In the genomic region with DNA sequence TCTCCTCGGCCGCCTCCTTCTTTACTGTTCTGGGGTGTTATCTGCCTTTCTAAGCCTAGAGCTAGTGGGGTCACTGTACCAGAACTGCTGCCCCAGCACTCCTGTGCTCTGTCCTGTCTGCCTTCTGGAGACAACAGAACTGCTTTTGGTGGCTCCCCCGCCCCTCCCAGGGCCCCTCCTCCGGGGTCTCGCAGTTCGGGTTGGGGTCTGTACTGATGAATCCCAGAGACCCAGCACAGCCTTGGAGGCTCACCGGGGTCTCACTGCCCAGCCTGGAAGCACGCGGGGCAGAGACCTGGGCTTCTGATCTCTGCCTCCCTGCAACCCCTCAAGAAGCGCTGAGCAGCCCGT, we compare ENCODE assay signal across 9 cellular contexts. TPM values are rescaled to one million over a fixed set of nuclear protein-coding genes. Genes with fewer than 3 reads are reported as not detected.
A peak's percentile ranks its signal among the peaks of the same experiment; 100 is the strongest.
DNase-seq lines count a peak whose midpoint lies in the region; ATAC-seq and TF ChIP-seq lines count a peak whose summit lies in the region.
"Had no signal": no experiment of that assay in that cellular context is flagged by ENCODE, and none has a peak within 500 bp of the region (broad histone marks: within the 10 kb centered on the region; RNA-seq: fewer than 3 reads in every experiment).

No MANE protein-coding gene starts in this region.

- no peak overlapping the region for H3K9ac ChIP-seq in parathyroid adenoma

- peak overlapping the region; percentile 45 for H3K4me3 ChIP-seq in CD8-positive, alpha-beta T cell (ENCODE audit: low read depth, low read length)
- H3K4me3 ChIP-seq in SJCRH30 (peak overlapping the region; percentile 36), esophagus squamous epithelium (peak overlapping the region; percentile 33 to 68 (median 46)), parathyroid adenoma (ENCODE audit: low read depth, low read length) (peak overlapping the region; percentile 58)

- H3K4me1 ChIP-seq in CD8-positive, alpha-beta T cell (ENCODE audit: insufficient read depth, low read length), result peaks cover 10% of the 10 kb centered on the region
- peaks cover 24% of the 10 kb centered on the region for H3K4me1 ChIP-seq in SJCRH30
- H3K4me1 ChIP-seq in esophagus squamous epithelium, result peaks cover 13 to 48% (median 21%) of the 10 kb centered on the region in 3 donors
- no peaks in the 10 kb centered on the region for H3K4me1 ChIP-seq in parathyroid adenoma

- POLR2A ChIA-PET in CD8-positive, alpha-beta T cell (lab: Charles Lee), result interaction anchor here (1.3 kb wide), 1 partner anchor 37 kb away, joined by 3 read pairs; no protein-coding TSS in a partner anchor

- no peaks in the 10 kb centered on the region for H3K79me2 ChIP-seq in parathyroid adenoma

- H3K27ac Mint-ChIP-seq in CD8-positive, alpha-beta T cell, result no peak overlapping the region

- TF ChIP-seq CTCF in CD8-positive, alpha-beta T cell (IDR thresholded peaks at IDR 0.05), result no peak
- no peak for TF ChIP-seq CTCF in esophagus squamous epithelium (IDR thresholded peaks at IDR 0.05)
- TF ChIP-seq CTCF in parathyroid adenoma (IDR thresholded peaks at IDR 0.05), result no peak

- intact Hi-C loops in CD8-positive, alpha-beta T cell (cut with DNase I, micrococcal nuclease), result loop anchor here (1.0 to 10.0 kb wide), 7 partner anchors 35 to 858 kb away; a partner anchor contains a TSS
- intact Hi-C loops in esophagus squamous epithelium (cut with DNase I), result loop anchor here (5.0 kb wide), 2 partner anchors 106 to 201 kb away; no protein-coding TSS in a partner anchor

- no peaks in the 10 kb centered on the region for H3K36me3 ChIP-seq in CD8-positive, alpha-beta T cell (ENCODE audit: insufficient read depth, low read length)
- no peaks in the 10 kb centered on the region for H3K36me3 ChIP-seq in SJCRH30
- H3K36me3 ChIP-seq in esophagus squamous epithelium, result no peaks in the 10 kb centered on the region
- no peaks in the 10 kb centered on the region for H3K36me3 ChIP-seq in parathyroid adenoma (ENCODE audit: control insufficient read depth, insufficient read depth, low read length)
- H3K36me3 ChIP-seq: pancreas had no signal

- H3K4me2 ChIP-seq in parathyroid adenoma (ENCODE audit: low read length), result peak overlapping the region; percentile 78

- peaks cover 4% of the 10 kb centered on the region for H3K27me3 Mint-ChIP-seq in CD8-positive, alpha-beta T cell (ENCODE audit: low read depth)

- H3K4me1 Mint-ChIP-seq in CD8-positive, alpha-beta T cell (ENCODE audit: low read depth), result peaks cover 5% of the 10 kb centered on the region

- peak overlapping the region; percentile 77 for H3K4me3 Mint-ChIP-seq in CD8-positive, alpha-beta T cell

- no peaks in the 10 kb centered on the region for H3K36me3 Mint-ChIP-seq in CD8-positive, alpha-beta T cell

- no peaks in the 10 kb centered on the region for H3K27me3 ChIP-seq in CD8-positive, alpha-beta T cell (ENCODE audit: insufficient read depth, low read length)
- H3K27me3 ChIP-seq in SJCRH30 (peaks cover 5% of the 10 kb centered on the region; the same call in 1 of the 2 replicates), esophagus squamous epithelium (peaks cover 0 to 21% (median 0%) of the 10 kb centered on the region in 4 donors), parathyroid adenoma (ENCODE audit: control insufficient read depth, insufficient read depth, low read length) (no peaks in the 10 kb centered on the region)
- H3K27me3 ChIP-seq: pancreas had no signal

- TF ChIP-seq POLR2A in esophagus squamous epithelium (IDR thresholded peaks at IDR 0.05), result no peak

- H3K27ac ChIP-seq in CD8-positive, alpha-beta T cell (ENCODE audit: low read depth, low read length), result no peak overlapping the region
- H3K27ac ChIP-seq in SJCRH30, result no peak overlapping the region
- H3K27ac ChIP-seq in esophagus squamous epithelium, result peak overlapping the region in 2 of 4 donors; percentile 59 to 74
- H3K27ac ChIP-seq in parathyroid adenoma, result no peak overlapping the region

- CTCF ChIA-PET in CD8-positive, alpha-beta T cell (lab: Charles Lee), result interaction anchor here (0.6 to 9.4 kb wide), 48 partner anchors 9 to 503 kb away, joined by 3 to 210 read pairs (median 4); a partner anchor contains a TSS

- H3K9me3 ChIP-seq in CD8-positive, alpha-beta T cell (ENCODE audit: low read length), result no peaks in the 10 kb centered on the region
- H3K9me3 ChIP-seq in SJCRH30 (replicated peaks), result no peaks in the 10 kb centered on the region
- no peaks in the 10 kb centered on the region for H3K9me3 ChIP-seq in esophagus squamous epithelium
- no peaks in the 10 kb centered on the region for H3K9me3 ChIP-seq in parathyroid adenoma (ENCODE audit: control insufficient read depth, low read length)
- H3K9me3 ChIP-seq: pancreas had no signal

- H2AFZ ChIP-seq in parathyroid adenoma, result peak overlapping the region; percentile 65

- DNase-seq in CD8-positive, alpha-beta T cell, result no peak
- no peak for DNase-seq in SJCRH30
- DNase-seq in esophagus squamous epithelium (lab: John Stamatoyannopoulos, UW), result no peak
- DNase-seq in NCI-H2196 treated with DMSO at 0.1 percent for 48 hours (lab: John Stamatoyannopoulos, UW; ENCODE audit: unreplicated experiment), result no peak
- DNase-seq in EL, result no peak
- DNase-seq in CD1c-positive myeloid dendritic cell (ENCODE audit: extremely low spot score), result no peak

- 69 to 100% methylated on average over 1 to 3 of the region's 11 CpGs for WGBS in esophagus squamous epithelium, 2 donors

- ATAC-seq in CD8-positive, alpha-beta T cell, result no peak
- no peak for ATAC-seq in HG03108 (IDR thresholded peaks at IDR 0.05; ENCODE audit: unreplicated experiment)

- no peaks in the 10 kb centered on the region for H3K9me3 Mint-ChIP-seq in CD8-positive, alpha-beta T cell

RNA-seq across cellular contexts. Expression of a gene that starts 3.2 kb away (rescaled TPM):
- total RNA-seq in CD8-positive, alpha-beta T cell, result under 1 TPM; 0.11 to 0.14 TPM
- 1.2 and 1.5 TPM in 2 replicates for total RNA-seq in SJCRH30 (2014; rRNA removed; shearing (Covaris generic))
- total RNA-seq in esophagus squamous epithelium, result 10 to 100 TPM in 3 of 4 donors, 1 to 10 TPM in 1; 7.4 to 40.6 (median 18.3) TPM

RNA-seq across cellular contexts. Expression of a gene that starts 48.7 kb away (rescaled TPM):
- total RNA-seq in CD8-positive, alpha-beta T cell, result 100 to 1,000 TPM; 144 to 146 TPM
- total RNA-seq in SJCRH30 (2014; rRNA removed; shearing (Covaris generic)), result 67.6 and 71.4 TPM in 2 replicates
- 10 to 100 TPM; 29.5 to 42.3 (median 34.0) TPM for total RNA-seq in esophagus squamous epithelium
